ENCODE assay signal across 8 cellular contexts in genomic region chr22:35330258-35330861, GRCh38. TPM values are rescaled to one million over a fixed set of nuclear protein-coding genes. Genes with fewer than 3 reads are reported as not detected.
DNase-seq lines count a peak whose midpoint lies in the region; ATAC-seq, FAIRE-seq and TF ChIP-seq lines count a peak whose summit lies in the region.

No MANE protein-coding gene starts in this region.

- intact Hi-C loops in GM12878 (cut with micrococcal nuclease; ENCODE audit: unreplicated experiment) = no loop called here

- no peak overlapping the region for H2AFZ ChIP-seq in GM12878 (ENCODE audit: control insufficient read depth, low read depth, low read length)

- TF ChIP-seq EP300 in GM12878 (IDR thresholded peaks at IDR 0.05; ENCODE audit: borderline replicate concordance in 1 of 2, control insufficient read depth in 1 of 2, low read depth in 2 of 2, low read length in 2 of 2) = no peak

- H3K4me2 ChIP-seq in GM12878 (ENCODE audit: control insufficient read depth, insufficient read depth) = no peak overlapping the region

- no peaks in the 10 kb centered on the region for H3K9me3 ChIP-seq in GM12878 (replicated peaks; ENCODE audit: control insufficient read depth, insufficient read depth, low read length)

- no peak for TF ChIP-seq CTCF in GM12878 (IDR thresholded peaks at IDR 0.05 in 2 of 3, conservative IDR thresholded peaks at IDR 0.05 in 1 of 3; ENCODE audit: control insufficient read depth in 2 of 3, extremely low read depth in 1 of 3, insufficient read depth in 1 of 3, low read depth in 3 of 3, low read length in 3 of 3)

- no peaks in the 10 kb centered on the region for H3K79me2 ChIP-seq in GM12878 (ENCODE audit: control insufficient read depth, insufficient read depth, low read length)

- peaks cover 0 to 30% of the 10 kb centered on the region in 2 experiments; a peak in 3 of 4 replicates for H3K36me3 ChIP-seq in GM12878 (ENCODE audit: control insufficient read depth in 2 of 2, insufficient read depth in 2 of 2, low read length in 1 of 2)

- RAD21 ChIA-PET in GM12878 (lab: Charles Lee; ENCODE audit: unreplicated experiment) = interaction anchor here (0.6 to 1.3 kb wide), 5 partner anchors 19 to 217 kb away, joined by 3 to 7 read pairs (median 3); no protein-coding TSS in a partner anchor

- TF ChIP-seq RAD21 in GM12878 (IDR thresholded peaks at IDR 0.05; ENCODE audit: insufficient read depth, low read depth, low read length) = no peak

- POLR2A ChIA-PET in GM12878 (lab: Charles Lee) = interaction anchor here (0.6 to 1.2 kb wide), 4 partner anchors 16 to 202 kb away, joined by 3 to 5 read pairs (median 4); no protein-coding TSS in a partner anchor

- SMC1A ChIA-PET in GM12878 (lab: Charles Lee; ENCODE audit: uncharacterized antibody, unreplicated experiment) = interaction anchor here (1.0 to 1.6 kb wide), 2 partner anchors 20 to 99 kb away, joined by 3 to 5 read pairs; no protein-coding TSS in a partner anchor

- peaks cover 9% of the 10 kb centered on the region for H3K4me1 ChIP-seq in GM12878 (ENCODE audit: control insufficient read depth, insufficient read depth, low read length)

- no peak overlapping the region for H3K27ac ChIP-seq in GM12878 (ENCODE audit: control insufficient read depth, insufficient read depth)

- DNase-seq in T1000 (lab: John Stamatoyannopoulos, UW) (peak; percentile 21), GM12878 (ENCODE audit: low read depth, low spot score) (no peak), lung microvascular endothelial cell (ENCODE audit: low read depth in 2 of 2) (peak; percentile 88 to 94), NCI-H510A (lab: John Stamatoyannopoulos, UW) (no peak)
- DNase-seq in stimulated activated naive CD4-positive, alpha-beta T cell (lab: John Stamatoyannopoulos, UW) = peak in 5 of 6 experiments; percentile 13 to 55 (median 44)

- no peak overlapping the region for H3K9ac ChIP-seq in GM12878 (ENCODE audit: control insufficient read depth, insufficient read depth, low read length)

- CTCF ChIA-PET in GM12878 (lab: Yijun Ruan, JAX) = interaction anchor here (0.6 to 2.4 kb wide), 6 partner anchors 17 to 286 kb away, joined by 3 to 8 read pairs (median 4); no protein-coding TSS in a partner anchor

- no peak for FAIRE-seq in GM12878 (lab: Jason Lieb, UNC)

- H3K4me3 ChIP-seq in GM12878 = no peak overlapping the region

- in situ Hi-C loops in GM12878 (cut with MboI) = no loop called here

- no peaks in the 10 kb centered on the region for H4K20me1 ChIP-seq in GM12878 (ENCODE audit: control insufficient read depth, insufficient read depth)

- no TSS peak for BruUV-seq in GM12878 (replicated peaks; lab: Mats Ljungman, UMichigan)

- WGBS in GM12878 (ENCODE audit: insufficient coverage, insufficient replicate concordance, low lambda C conversion rate, missing lambda C conversion rate) = 66% methylated on average over 16 of the region's 16 CpGs

- TF ChIP-seq POLR2A in GM18505 (IDR thresholded peaks at IDR 0.05; ENCODE audit: borderline replicate concordance, extremely low read depth, insufficient read depth, insufficient read length) (peak; percentile 16), GM12878 (IDR thresholded peaks at IDR 0.05; ENCODE audit: low read depth, low read length) (no peak)

- H3K27me3 ChIP-seq in GM12878 (replicated peaks in 1 of 2; ENCODE audit: control insufficient read depth in 2 of 2, insufficient read depth in 2 of 2, low read length in 1 of 2) = no peaks in the 10 kb centered on the region

- ATAC-seq in GM18505 (IDR thresholded peaks at IDR 0.05; ENCODE audit: unreplicated experiment) = no peak
- peak; percentile 38; the same call in 1 of the 3 replicates for ATAC-seq in GM12878
- ATAC-seq in HG02642 (IDR thresholded peaks at IDR 0.05; ENCODE audit: poor library complexity, unreplicated experiment) = no peak
- no peak for ATAC-seq in GM19455 (IDR thresholded peaks at IDR 0.05; ENCODE audit: unreplicated experiment)

TF ChIP-seq in GM12878, 131 proteins besides CTCF, POLR2A, EP300 and RAD21:
- TF ChIP-seq BHLHE40 (IDR thresholded peaks at IDR 0.05; ENCODE audit: borderline replicate concordance in 1 of 2, low read depth in 2 of 2, low read length in 1 of 2) = peak; percentile 70 to 72
- TF ChIP-seq RUNX3 (IDR thresholded peaks at IDR 0.05; ENCODE audit: low read length) = peak; percentile 56
- TF ChIP-seq, protein P1, sequence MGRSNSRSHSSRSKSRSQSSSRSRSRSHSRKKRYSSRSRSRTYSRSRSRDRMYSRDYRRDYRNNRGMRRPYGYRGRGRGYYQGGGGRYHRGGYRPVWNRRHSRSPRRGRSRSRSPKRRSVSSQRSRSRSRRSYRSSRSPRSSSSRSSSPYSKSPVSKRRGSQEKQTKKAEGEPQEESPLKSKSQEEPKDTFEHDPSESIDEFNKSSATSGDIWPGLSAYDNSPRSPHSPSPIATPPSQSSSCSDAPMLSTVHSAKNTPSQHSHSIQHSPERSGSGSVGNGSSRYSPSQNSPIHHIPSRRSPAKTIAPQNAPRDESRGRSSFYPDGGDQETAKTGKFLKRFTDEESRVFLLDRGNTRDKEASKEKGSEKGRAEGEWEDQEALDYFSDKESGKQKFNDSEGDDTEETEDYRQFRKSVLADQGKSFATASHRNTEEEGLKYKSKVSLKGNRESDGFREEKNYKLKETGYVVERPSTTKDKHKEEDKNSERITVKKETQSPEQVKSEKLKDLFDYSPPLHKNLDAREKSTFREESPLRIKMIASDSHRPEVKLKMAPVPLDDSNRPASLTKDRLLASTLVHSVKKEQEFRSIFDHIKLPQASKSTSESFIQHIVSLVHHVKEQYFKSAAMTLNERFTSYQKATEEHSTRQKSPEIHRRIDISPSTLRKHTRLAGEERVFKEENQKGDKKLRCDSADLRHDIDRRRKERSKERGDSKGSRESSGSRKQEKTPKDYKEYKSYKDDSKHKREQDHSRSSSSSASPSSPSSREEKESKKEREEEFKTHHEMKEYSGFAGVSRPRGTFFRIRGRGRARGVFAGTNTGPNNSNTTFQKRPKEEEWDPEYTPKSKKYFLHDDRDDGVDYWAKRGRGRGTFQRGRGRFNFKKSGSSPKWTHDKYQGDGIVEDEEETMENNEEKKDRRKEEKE (IDR thresholded peaks at IDR 0.05) = no peak
- 0 out of 4 replicates have a peak, but pooled peaks of 1 of the 2 experiments have one; percentile 19 for TF ChIP-seq SRF (IDR thresholded peaks at IDR 0.05; ENCODE audit: low read depth in 2 of 2, low read length in 2 of 2)

RNA-seq across cellular contexts. Expression of gene TOM1, which starts 30.7 kb away (rescaled TPM):
- total RNA-seq in GM12878 (2013; cell fraction: nucleolus; rRNA removed) = 124 and 147 TPM in 2 replicates
- total RNA-seq in GM12878 (2014; rRNA removed) (33.5 and 37.3 TPM in 2 replicates), GM12878 (2014; rRNA removed; fragmentation: Illumina TruSeq; extraction: Trizol) (17.3 and 18.2 TPM in 2 replicates), GM12878 (2021) (36.4 and 37.9 TPM in 2 replicates), lung microvascular endothelial cell (18.1 and 27.2 TPM in 2 replicates)
- 23.4 TPM for polyA plus RNA-seq in GM12878 (2011; ENCODE audit: low read depth)
- polyA plus RNA-seq in GM12878 (2011; rRNA removed) (32.2 and 64.6 TPM in 2 replicates), GM12878 (2014; fragmentation: Illumina TruSeq; extraction: Trizol) (33.0 and 60.6 TPM in 2 replicates), GM12878 (2014; fragmentation: Nextera tagmentation; extraction: Ambion mirVana) (1 to 10 TPM; 2.2 to 2.9 TPM), GM12878 (2014; rRNA removed) (40.5 and 43.3 TPM in 2 replicates), GM12878 (2016; fragmentation: Nextera tagmentation; extraction: Ambion mirVana) (10 to 100 TPM; 50.4 to 53.6 TPM)
- polyA plus RNA-seq in GM12878 (2011; cell fraction: cytosol; rRNA removed) = 77.4 and 79.3 TPM in 2 replicates
- 95.7 and 99.1 TPM in 2 replicates for polyA plus RNA-seq in GM12878 (2011; cell fraction: nucleus; rRNA removed)
- 31.1 and 35.7 TPM in 2 replicates for polyA plus RNA-seq in GM12878 (2012)
- polyA minus RNA-seq in GM12878 (2011; rRNA and poly(A)+ RNA removed) = 112 and 113 TPM in 2 replicates
- 20.8 and 21.0 TPM in 2 replicates for polyA minus RNA-seq in GM12878 (2011; cell fraction: cytosol; rRNA and poly(A)+ RNA removed)
- 51.9 and 56.4 TPM in 2 replicates for polyA minus RNA-seq in GM12878 (2011; cell fraction: nucleus; rRNA and poly(A)+ RNA removed)

RNA-seq across cellular contexts. Expression of gene HMOX1, which starts 50.5 kb away (rescaled TPM):
- 7.3 and 7.5 TPM in 2 replicates for total RNA-seq in GM12878 (2013; cell fraction: nucleolus; rRNA removed)
- total RNA-seq in GM12878 (2014; rRNA removed) (17.5 and 24.1 TPM in 2 replicates), GM12878 (2014; rRNA removed; fragmentation: Illumina TruSeq; extraction: Trizol) (9.9 and 12.5 TPM in 2 replicates), GM12878 (2021) (20.2 and 21.9 TPM in 2 replicates), lung microvascular endothelial cell (50.3 and 60.7 TPM in 2 replicates)
- polyA plus RNA-seq in GM12878 (2011; ENCODE audit: low read depth) = 9.7 TPM
- polyA plus RNA-seq in GM12878 (2011; rRNA removed) (15.8 and 36.7 TPM in 2 replicates), GM12878 (2014; fragmentation: Illumina TruSeq; extraction: Trizol) (9.9 and 18.3 TPM in 2 replicates), GM12878 (2014; fragmentation: Nextera tagmentation; extraction: Ambion mirVana) (1 to 10 TPM; 1.5 to 2.4 TPM), GM12878 (2014; rRNA removed) (22.9 and 30.6 TPM in 2 replicates), GM12878 (2016; fragmentation: Nextera tagmentation; extraction: Ambion mirVana) (10 to 100 TPM; 16.9 to 19.3 TPM)
- polyA plus RNA-seq in GM12878 (2011; cell fraction: cytosol; rRNA removed) = 55.4 and 56.2 TPM in 2 replicates
- 31.5 and 37.5 TPM in 2 replicates for polyA plus RNA-seq in GM12878 (2011; cell fraction: nucleus; rRNA removed)
- polyA plus RNA-seq in GM12878 (2012) = 9.3 and 19.2 TPM in 2 replicates
- polyA minus RNA-seq in GM12878 (2011; rRNA and poly(A)+ RNA removed) = 13.0 and 30.4 TPM in 2 replicates
- polyA minus RNA-seq in GM12878 (2011; cell fraction: cytosol; rRNA and poly(A)+ RNA removed) = 10.2 and 10.8 TPM in 2 replicates
- 7.7 and 15.9 TPM in 2 replicates for polyA minus RNA-seq in GM12878 (2011; cell fraction: nucleus; rRNA and poly(A)+ RNA removed)

Comparison
In these comparisons a context has a peak if more than half of its experiments do, and no peak if none do; other contexts are left out.
1. DNase-seq: peak in T1000 (single experiment), lung microvascular endothelial cell (2 of 2) and stimulated activated naive CD4-positive, alpha-beta T cell (5 of 6); none in GM12878 (single experiment) and NCI-H510A (single experiment).